Comparison of ENCODE assay signal across 1 cellular context in the genomic region with DNA sequence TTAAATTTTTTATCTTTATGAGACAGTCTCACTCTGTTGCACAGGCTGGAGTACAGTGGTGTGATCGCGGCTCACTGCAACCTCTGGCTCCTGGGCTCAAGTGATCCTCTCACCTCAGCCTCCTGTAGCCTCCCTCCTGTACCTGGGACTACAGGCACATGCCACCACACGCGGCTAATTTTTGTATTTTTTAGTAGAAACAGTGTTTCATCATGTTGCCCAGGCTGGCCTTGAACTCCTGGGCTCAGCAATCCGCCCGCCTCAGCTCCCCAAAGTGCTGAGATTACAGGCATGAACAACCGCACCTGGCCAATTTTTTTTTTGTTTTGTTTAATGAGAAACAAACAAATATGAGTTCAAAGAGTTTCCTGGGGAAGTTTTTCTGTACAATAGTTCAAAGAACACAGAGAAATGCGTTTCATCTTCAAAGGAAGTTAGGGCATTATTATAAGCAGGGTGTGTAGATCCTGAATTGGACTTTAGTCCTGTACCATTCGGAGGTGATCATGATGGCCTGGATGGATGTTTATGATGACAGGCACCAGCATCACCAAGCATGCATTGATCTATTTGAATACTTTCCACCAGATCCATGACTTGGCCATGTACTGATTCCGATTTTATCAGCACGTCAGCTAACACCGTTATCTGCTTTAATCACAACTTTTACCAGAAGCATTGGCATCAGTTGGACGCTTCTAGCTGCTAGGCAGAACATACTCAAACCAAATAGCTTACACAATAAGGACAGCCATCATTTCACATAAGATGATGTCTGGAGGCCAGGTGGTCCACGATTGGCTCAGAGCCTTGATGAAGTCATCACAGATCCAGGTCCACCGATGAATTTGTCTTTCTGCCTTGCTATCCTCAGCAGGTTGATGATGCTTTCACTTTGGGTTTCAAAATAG.
TF ChIP-seq lines count a peak whose summit lies in the region.

No MANE protein-coding gene starts in this region.

TF ChIP-seq in HEK293, 187 proteins besides CTCF, POLR2A, EP300 and RAD21 (continued from another document):
- TF ChIP-seq, protein P1, sequence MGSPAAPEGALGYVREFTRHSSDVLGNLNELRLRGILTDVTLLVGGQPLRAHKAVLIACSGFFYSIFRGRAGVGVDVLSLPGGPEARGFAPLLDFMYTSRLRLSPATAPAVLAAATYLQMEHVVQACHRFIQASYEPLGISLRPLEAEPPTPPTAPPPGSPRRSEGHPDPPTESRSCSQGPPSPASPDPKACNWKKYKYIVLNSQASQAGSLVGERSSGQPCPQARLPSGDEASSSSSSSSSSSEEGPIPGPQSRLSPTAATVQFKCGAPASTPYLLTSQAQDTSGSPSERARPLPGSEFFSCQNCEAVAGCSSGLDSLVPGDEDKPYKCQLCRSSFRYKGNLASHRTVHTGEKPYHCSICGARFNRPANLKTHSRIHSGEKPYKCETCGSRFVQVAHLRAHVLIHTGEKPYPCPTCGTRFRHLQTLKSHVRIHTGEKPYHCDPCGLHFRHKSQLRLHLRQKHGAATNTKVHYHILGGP (tag by site-specific recombination; IDR thresholded peaks at IDR 0.05) = no peak
- TF ChIP-seq ZNF37A (tag by site-specific recombination; IDR thresholded peaks at IDR 0.05) = no peak
